ENCODE assay signal across 10 cellular contexts in genomic region chr6:218153-219018, GRCh38.
A peak's percentile ranks its signal among the peaks of the same experiment; 100 is the strongest.
DNase-seq lines count a peak whose midpoint lies in the region; ATAC-seq, FAIRE-seq and TF ChIP-seq lines count a peak whose summit lies in the region.
"Had no signal": no experiment of that assay in that cellular context is flagged by ENCODE, and none has a peak within 500 bp of the region (broad histone marks: within the 10 kb centered on the region; RNA-seq: fewer than 3 reads in every experiment).

No MANE protein-coding gene starts in this region.

- H2AFZ ChIP-seq in GM12878 (ENCODE audit: control insufficient read depth, low read depth, low read length) = no peak overlapping the region

- SMC1A ChIA-PET in GM12878 (lab: Charles Lee; ENCODE audit: uncharacterized antibody, unreplicated experiment) = interaction anchor here (0.6 to 24.5 kb wide), 29 partner anchors 8 to 375 kb away, joined by 3 to 748 read pairs (median 4); partner anchors contain the start of gene IRF4

- under 1% methylated on average over 22 of the region's 22 CpGs for WGBS in GM12878 (ENCODE audit: insufficient coverage, insufficient replicate concordance, low lambda C conversion rate, missing lambda C conversion rate)
- 86 to 93% (median 92%) methylated on average over 21 to 22 of the region's 22 CpGs for WGBS in stomach, 5 donors

- TF ChIP-seq RAD21 in GM12878 (IDR thresholded peaks at IDR 0.05; ENCODE audit: insufficient read depth, low read depth, low read length) = no peak; the same call in 1 of the 2 replicates

- H3K79me2 ChIP-seq in GM12878 (ENCODE audit: control insufficient read depth, insufficient read depth, low read length) = peaks cover 13% of the 10 kb centered on the region

- H3K4me1 ChIP-seq in GM12878 (ENCODE audit: control insufficient read depth, insufficient read depth, low read length) = peaks cover 87% of the 10 kb centered on the region
- peaks cover 0 to 4% (median 0%) of the 10 kb centered on the region in 4 donors for H3K4me1 ChIP-seq in stomach
- H3K4me1 ChIP-seq in colonic mucosa = no peaks in the 10 kb centered on the region

- BruUV-seq in GM12878 (replicated peaks; lab: Mats Ljungman, UMichigan) = TSS peak; percentile 42

- peak; percentile 64 for FAIRE-seq in GM12878 (lab: Jason Lieb, UNC)
- FAIRE-seq: G401.6 had no signal

- RAD21 ChIA-PET in GM12878 (lab: Charles Lee; ENCODE audit: unreplicated experiment) = interaction anchor here (0.7 to 15.0 kb wide), 34 partner anchors 9 to 374 kb away, joined by 3 to 519 read pairs (median 4); partner anchors contain the start of genes DUSP22 and IRF4

- intact Hi-C loops in GM12878 (cut with micrococcal nuclease; ENCODE audit: unreplicated experiment) = loop anchor here (1.0 kb wide), 1 partner anchor 8 kb away; no protein-coding TSS in a partner anchor
- intact Hi-C loops in stomach (cut with DNase I; ENCODE audit: low total_unique reads) = no loop called here
- intact Hi-C loops in colonic mucosa (cut with DNase I) = no loop called here

- POLR2A ChIA-PET in GM12878 (lab: Charles Lee) = interaction anchor here (0.8 to 10.4 kb wide), 14 partner anchors 9 to 172 kb away, joined by 3 to 139 read pairs (median 3); no protein-coding TSS in a partner anchor

- CTCF ChIA-PET in GM12878 (lab: Yijun Ruan, JAX) = interaction anchor here (0.6 to 13.3 kb wide), 19 partner anchors 8 to 493 kb away, joined by 3 to 460 read pairs (median 4); no protein-coding TSS in a partner anchor

- TF ChIP-seq CTCF in GM12873 (IDR thresholded peaks at IDR 0.05; ENCODE audit: insufficient read depth, low read depth, low read length, missing control alignments) (peak; percentile 32), GM12878 (IDR thresholded peaks at IDR 0.05 in 2 of 3, conservative IDR thresholded peaks at IDR 0.05 in 1 of 3; ENCODE audit: control insufficient read depth in 2 of 3, extremely low read depth in 1 of 3, insufficient read depth in 1 of 3, low read depth in 3 of 3, low read length in 3 of 3) (peak; percentile 22 to 40 (median 24); a peak in 4 of 6 replicates), stomach (IDR thresholded peaks at IDR 0.05) (no peak), colonic mucosa (IDR thresholded peaks at IDR 0.05) (no peak)

- peak overlapping the region; percentile 47 for H3K4me3 ChIP-seq in GM12878
- no peak overlapping the region for H3K4me3 ChIP-seq in stomach
- H3K4me3 ChIP-seq in colonic mucosa = no peak overlapping the region

- H3K27me3 ChIP-seq in GM12878 (replicated peaks in 1 of 2; ENCODE audit: control insufficient read depth in 2 of 2, insufficient read depth in 2 of 2, low read length in 1 of 2) = no peaks in the 10 kb centered on the region
- peaks cover 0 to 34% (median 4%) of the 10 kb centered on the region in 3 donors for H3K27me3 ChIP-seq in stomach
- H3K27me3 ChIP-seq in colonic mucosa = no peaks in the 10 kb centered on the region

- peak; percentile 42 for ATAC-seq in GM19438 (IDR thresholded peaks at IDR 0.05; ENCODE audit: low read depth, unreplicated experiment)
- ATAC-seq in HG03095 (IDR thresholded peaks at IDR 0.05; ENCODE audit: unreplicated experiment) = peak; percentile 33
- ATAC-seq in GM12878 = peak; percentile 66
- ATAC-seq in GM18519 (IDR thresholded peaks at IDR 0.05; ENCODE audit: low FRiP score, unreplicated experiment) = no peak

- peak; percentile 64 for TF ChIP-seq POLR2A in GM12878 (IDR thresholded peaks at IDR 0.05; ENCODE audit: low read depth, low read length)
- TF ChIP-seq POLR2A in stomach (IDR thresholded peaks at IDR 0.05) = no peak

- no peaks in the 10 kb centered on the region for H3K36me3 ChIP-seq in GM12878 (ENCODE audit: control insufficient read depth in 2 of 2, insufficient read depth in 2 of 2, low read length in 1 of 2)
- H3K36me3 ChIP-seq in stomach = no peaks in the 10 kb centered on the region
- H3K36me3 ChIP-seq in colonic mucosa = no peaks in the 10 kb centered on the region

- in situ Hi-C loops in GM12878 (cut with MboI) = loop anchor here (10.0 kb wide), 1 partner anchor 176 kb away; the partner anchor contains the start of gene IRF4

- peak overlapping the region; percentile 77 for H3K4me2 ChIP-seq in GM12878 (ENCODE audit: control insufficient read depth, insufficient read depth)

- H4K20me1 ChIP-seq in GM12878 (ENCODE audit: control insufficient read depth, insufficient read depth) = no peaks in the 10 kb centered on the region

- DNase-seq in GM12878 (ENCODE audit: low read depth, low spot score) = peak; percentile 83
- no peak for DNase-seq in NCI-H1694 treated with DMSO at 0.1 percent for 48 hours (lab: John Stamatoyannopoulos, UW)
- no peak for DNase-seq in stomach
- DNase-seq in colonic mucosa = no peak
- DNase-seq: hypothalamus had no signal

- H3K9me3 ChIP-seq in GM12878 (replicated peaks; ENCODE audit: control insufficient read depth, insufficient read depth, low read length) = peaks cover 6% of the 10 kb centered on the region; the same call in 2 of the 3 replicates
- peaks cover 0 to 8% (median 0%) of the 10 kb centered on the region in 4 donors for H3K9me3 ChIP-seq in stomach
- H3K9me3 ChIP-seq in colonic mucosa = no peaks in the 10 kb centered on the region

- H3K27ac ChIP-seq in GM12878 (ENCODE audit: control insufficient read depth, insufficient read depth) (peak overlapping the region; percentile 94), stomach (no peak overlapping the region), colonic mucosa (no peak overlapping the region)

- H3K9ac ChIP-seq in GM12878 (ENCODE audit: control insufficient read depth, insufficient read depth, low read length) = peak overlapping the region; percentile 72
- no peak overlapping the region for H3K9ac ChIP-seq in colonic mucosa (ENCODE audit: low read depth in 2 of 2, low read length in 2 of 2)

- no peak for TF ChIP-seq EP300 in GM12878 (IDR thresholded peaks at IDR 0.05; ENCODE audit: borderline replicate concordance in 1 of 2, control insufficient read depth in 1 of 2, low read depth in 2 of 2, low read length in 2 of 2)
- TF ChIP-seq EP300 in stomach (IDR thresholded peaks at IDR 0.05) = no peak

TF ChIP-seq in GM12878, 131 proteins besides CTCF, POLR2A, EP300 and RAD21 (continues in another document):
- TF ChIP-seq MYB (IDR thresholded peaks at IDR 0.05; ENCODE audit: borderline replicate concordance, low read depth, low read length) (no peak), KDM1A (IDR thresholded peaks at IDR 0.05; ENCODE audit: borderline replicate concordance) (no peak), ETV6 (conservative IDR thresholded peaks at IDR 0.05 in 1 of 2, IDR thresholded peaks at IDR 0.05 in 1 of 2; ENCODE audit: borderline replicate concordance in 1 of 2, low read depth in 1 of 2) (0 out of 4 replicates have a peak, but pooled peaks of 1 of the 2 experiments have one; percentile 49), CBX5 (IDR thresholded peaks at IDR 0.05; ENCODE audit: low read depth) (no peak), BCL3 (IDR thresholded peaks at IDR 0.05; ENCODE audit: borderline replicate concordance, insufficient read depth, low read depth, low read length, poor library complexity, severe bottlenecking) (peak; percentile 78), FOXK2 (IDR thresholded peaks at IDR 0.05) (no peak), JUND (IDR thresholded peaks at IDR 0.05; ENCODE audit: low read depth, low read length) (no peak), E4F1 (IDR thresholded peaks at IDR 0.05; ENCODE audit: borderline replicate concordance, partially characterized antibody) (no peak), EZH2 (IDR thresholded peaks at IDR 0.05; ENCODE audit: borderline replicate concordance, control insufficient read depth, low read depth, low read length) (no peak), PBX3 (IDR thresholded peaks at IDR 0.05; ENCODE audit: insufficient replicate concordance, low read depth, low read length) (no peak), PAX5 (IDR thresholded peaks at IDR 0.05; ENCODE audit: borderline replicate concordance, low read depth, low read length) (peak; percentile 71), TARDBP (IDR thresholded peaks at IDR 0.05; ENCODE audit: borderline replicate concordance) (0 out of 2 replicates have a peak, but pooled peaks have one; percentile 37)

Comparison
In these comparisons a context has a peak if more than half of its experiments do, and no peak if none do; other contexts are left out.
1. CTCF ChIP-seq: peak in GM12873 (single experiment) and GM12878 (3 of 3); none in stomach (0 of 7) and colonic mucosa (single experiment).